Comparison of ENCODE assay signal across 38 cellular contexts in genomic region chr3:108976058-108976457, GRCh38. TPM values are rescaled to one million over a fixed set of nuclear protein-coding genes. Genes with fewer than 3 reads are reported as not detected.
"Had no signal": no experiment of that assay in that cellular context is flagged by ENCODE, and none has a peak within 500 bp of the region (broad histone marks: within the 10 kb centered on the region; RNA-seq: fewer than 3 reads in every experiment).

No MANE protein-coding gene starts in this region.

- H3K9me3 ChIP-seq: MG63 had no signal

- DNase-seq: Karpas-422, Kasumi-1, MG63, MM.1S, MV-4-11, NCI-H1048, NCI-H1092, NCI-H1092 treated with DMSO at 0.1 percent for 48 hours, NCI-H1105, NCI-H1105 treated with DMSO at 0.1 percent for 48 hours, NCI-H1417, NCI-H1417 treated with DMSO at 0.1 percent for 48 hours, NCI-H1436, NCI-H1436 treated with DMSO at 0.1 percent for 48 hours, NCI-H146, NCI-H1694, NCI-H1694 treated with DMSO at 0.1 percent for 48 hours, NCI-H187, NCI-H187 treated with DMSO at 0.1 percent for 48 hours, NCI-H1930, NCI-H2029, NCI-H2029 treated with DMSO at 0.1 percent for 48 hours, NCI-H2081, NCI-H2081 treated with DMSO at 0.1 percent for 48 hours, NCI-H2107, NCI-H2171, NCI-H2171 treated with DMSO at 0.1 percent for 48 hours, NCI-H2227 treated with DMSO at 0.1 percent for 48 hours, NCI-H226, NCI-H345, NCI-H446, NCI-H446 treated with DMSO at 0.1 percent for 48 hours, NCI-H510A, NCI-H510A treated with DMSO at 0.1 percent for 48 hours had no signal

- H3K4me3 ChIP-seq: MG63 had no signal

- H3K36me3 ChIP-seq: MG63 had no signal

- H3K27me3 ChIP-seq: MG63 had no signal

RNA-seq across cellular contexts. Expression of gene GUCA1C, which starts 22.4 kb away (rescaled TPM):
- total RNA-seq: LHCN-M2, M059J, MCF 10A, NCI-H460 had no signal
